ENCODE assay signal across 12 cellular contexts in the genomic region with DNA sequence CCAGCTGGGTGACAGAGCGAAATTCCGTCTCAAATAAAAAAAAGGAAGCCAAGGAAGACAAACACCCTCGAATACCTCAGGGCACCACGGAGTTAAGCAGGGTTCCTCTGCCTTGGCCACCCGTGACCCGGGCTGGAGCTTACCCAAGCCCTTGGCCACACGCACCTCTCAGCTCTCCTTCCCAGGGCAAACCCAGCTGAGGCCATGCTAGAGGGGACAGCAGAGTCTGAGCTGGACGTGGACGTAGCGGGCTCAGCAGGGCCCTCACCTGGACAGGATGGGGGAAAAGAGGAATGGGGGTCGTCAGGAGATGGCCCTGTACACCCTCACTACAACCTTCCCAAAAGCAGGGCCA. TPM values are rescaled to one million over a fixed set of nuclear protein-coding genes. Genes with fewer than 3 reads are reported as not detected.
DNase-seq lines count a peak whose midpoint lies in the region; ATAC-seq and TF ChIP-seq lines count a peak whose summit lies in the region.
"Had no signal": no experiment of that assay in that cellular context is flagged by ENCODE, and none has a peak within 500 bp of the region (broad histone marks: within the 10 kb centered on the region; RNA-seq: fewer than 3 reads in every experiment).

No MANE protein-coding gene starts in this region.

- peaks cover 53% of the 10 kb centered on the region for H3K36me3 Mint-ChIP-seq in activated T-cell treated with anti-CD3 and anti-CD28 coated beads, Interleukin-2, amount 50 U/mL, for 24 hours (ENCODE audit: low read depth)
- peaks cover 4 to 24% (median 8%) of the 10 kb centered on the region in 5 donors for H3K36me3 Mint-ChIP-seq in naive thymus-derived CD4-positive, alpha-beta T cell
- H3K36me3 Mint-ChIP-seq in activated CD4-positive, alpha-beta memory T cell treated with anti-CD3 and anti-CD28 coated beads for 36 hours = peaks cover 19% of the 10 kb centered on the region

- H3K27me3 ChIP-seq in naive thymus-derived CD4-positive, alpha-beta T cell (ENCODE audit: control insufficient read depth in 2 of 2, insufficient read depth in 2 of 2, low read length in 2 of 2) = no peaks in the 10 kb centered on the region
- no peaks in the 10 kb centered on the region for H3K27me3 ChIP-seq in transverse colon

- peak; percentile 30 for DNase-seq in activated T-cell treated with anti-CD3 and anti-CD28 coated beads, Interleukin-2, amount 50 U/mL, for 1 hour
- no peak for DNase-seq in activated T-cell treated with anti-CD3 and anti-CD28 coated beads, Interleukin-2, amount 50 U/mL, for 24 hours
- no peak for DNase-seq in epithelial cell of prostate (ENCODE audit: low read depth, low spot score)
- DNase-seq in naive thymus-derived CD4-positive, alpha-beta T cell = peak in 4 of 9 donors; percentile 7 to 29 (median 16)
- DNase-seq in transverse colon = no peak
- DNase-seq in activated CD4-positive, alpha-beta memory T cell treated with anti-CD3 and anti-CD28 coated beads for 36 hours = no peak
- DNase-seq in activated CD4-positive, CD25-positive, alpha-beta regulatory T cell treated with anti-CD3 and anti-CD28 coated beads, Interleukin-2, amount 50 U/mL, for 72 hours = no peak
- no peak for DNase-seq in COLO668 (lab: John Stamatoyannopoulos, UW; ENCODE audit: unreplicated experiment)

- H3K4me1 ChIP-seq in naive thymus-derived CD4-positive, alpha-beta T cell (ENCODE audit: control insufficient read depth in 2 of 2, insufficient read depth in 2 of 2, low read length in 2 of 2) = peaks cover 8 to 17% of the 10 kb centered on the region in 2 donors
- peaks cover 7 to 27% (median 19%) of the 10 kb centered on the region in 4 donors for H3K4me1 ChIP-seq in transverse colon

- POLR2A ChIA-PET in naive thymus-derived CD4-positive, alpha-beta T cell (lab: Charles Lee) = interaction anchor here (1.2 to 6.2 kb wide), 12 partner anchors 13 to 155 kb away, joined by 3 to 136 read pairs (median 18); partner anchors contain the start of genes ALOXE3, CTC1, HES7 and PER1
- POLR2A ChIA-PET in activated CD4-positive, alpha-beta memory T cell treated with anti-CD3 and anti-CD28 coated beads for 36 hours (lab: Charles Lee) = interaction anchor here (1.2 to 3.8 kb wide), 5 partner anchors 12 to 48 kb away, joined by 3 to 34 read pairs (median 4); partner anchors contain the start of gene PER1

- no peaks in the 10 kb centered on the region for H3K27me3 Mint-ChIP-seq in activated T-cell treated with anti-CD3 and anti-CD28 coated beads, Interleukin-2, amount 50 U/mL, for 24 hours
- peaks cover 0 to 8% (median 0%) of the 10 kb centered on the region in 5 donors for H3K27me3 Mint-ChIP-seq in naive thymus-derived CD4-positive, alpha-beta T cell
- peaks cover 1% of the 10 kb centered on the region for H3K27me3 Mint-ChIP-seq in activated CD4-positive, alpha-beta memory T cell treated with anti-CD3 and anti-CD28 coated beads for 36 hours

- in situ Hi-C loops in transverse colon (cut with MboI; ENCODE audit: low pct_ligation_motif_present in 1 of 4, low pct_unique_long_range_greater_than_20kb in 1 of 4, low sequenced_read_pairs in 3 of 4) = loop anchor here in 1 of 4 donors (25.0 kb wide), 1 partner anchor 903 kb away; the partner anchor contains the start of genes DVL2, GABARAP and PHF23

- intact Hi-C loops in naive thymus-derived CD4-positive, alpha-beta T cell (cut with micrococcal nuclease) = no loop called here
- intact Hi-C loops in transverse colon (cut with DNase I; ENCODE audit: low total_unique reads) = no loop called here
- intact Hi-C loops in activated CD4-positive, alpha-beta memory T cell treated with anti-CD3 and anti-CD28 coated beads for 36 hours (cut with micrococcal nuclease) = no loop called here

- H3K9me3 ChIP-seq in naive thymus-derived CD4-positive, alpha-beta T cell (ENCODE audit: control insufficient read depth in 2 of 3, low read length in 3 of 3) = no peaks in the 10 kb centered on the region
- H3K9me3 ChIP-seq in transverse colon = no peaks in the 10 kb centered on the region

- no peak for TF ChIP-seq EP300 in transverse colon (IDR thresholded peaks at IDR 0.05; ENCODE audit: low read depth)

- H3K4me3 Mint-ChIP-seq in activated T-cell treated with anti-CD3 and anti-CD28 coated beads, Interleukin-2, amount 50 U/mL, for 24 hours = no peak overlapping the region
- peak overlapping the region in 2 of 10 donors; percentile 16 to 27 for H3K4me3 Mint-ChIP-seq in naive thymus-derived CD4-positive, alpha-beta T cell
- H3K4me3 Mint-ChIP-seq in activated CD4-positive, alpha-beta memory T cell treated with anti-CD3 and anti-CD28 coated beads for 36 hours = no peak overlapping the region
- H3K4me3 Mint-ChIP-seq: activated CD8-positive, alpha-beta T cell treated with anti-CD3 and anti-CD28 coated beads for 36 hours; activated naive CD4-positive, alpha-beta T cell treated with anti-CD3 and anti-CD28 coated beads, Interleukin-2, amount 10 ng/mL, durations not matched to agents 7 days and 5 days had no signal

- H3K9me3 Mint-ChIP-seq in activated T-cell treated with anti-CD3 and anti-CD28 coated beads, Interleukin-2, amount 50 U/mL, for 24 hours = no peaks in the 10 kb centered on the region
- peaks cover 0 to 22% (median 0%) of the 10 kb centered on the region in 11 donors for H3K9me3 Mint-ChIP-seq in naive thymus-derived CD4-positive, alpha-beta T cell
- H3K9me3 Mint-ChIP-seq in activated CD4-positive, alpha-beta memory T cell treated with anti-CD3 and anti-CD28 coated beads for 36 hours = no peaks in the 10 kb centered on the region
- H3K9me3 Mint-ChIP-seq: activated CD8-positive, alpha-beta T cell treated with anti-CD3 and anti-CD28 coated beads for 36 hours; activated naive CD4-positive, alpha-beta T cell treated with anti-CD3 and anti-CD28 coated beads, Interleukin-2, amount 10 ng/mL, durations not matched to agents 7 days and 5 days had no signal

- no peak for TF ChIP-seq POLR2A in transverse colon (IDR thresholded peaks at IDR 0.05)

- peaks cover 0 to 49% (median 7%) of the 10 kb centered on the region in 3 experiments for H3K36me3 ChIP-seq in naive thymus-derived CD4-positive, alpha-beta T cell (ENCODE audit: control insufficient read depth in 2 of 3, insufficient read depth in 3 of 3, low read length in 3 of 3)
- H3K36me3 ChIP-seq in transverse colon = peaks cover 0 to 53% (median 25%) of the 10 kb centered on the region in 4 donors

- no peak overlapping the region for H3K27ac Mint-ChIP-seq in activated T-cell treated with anti-CD3 and anti-CD28 coated beads, Interleukin-2, amount 50 U/mL, for 24 hours
- H3K27ac Mint-ChIP-seq in naive thymus-derived CD4-positive, alpha-beta T cell = peak overlapping the region in 1 of 9 donors; percentile 59
- no peak overlapping the region for H3K27ac Mint-ChIP-seq in activated CD4-positive, alpha-beta memory T cell treated with anti-CD3 and anti-CD28 coated beads for 36 hours
- H3K27ac Mint-ChIP-seq: activated naive CD4-positive, alpha-beta T cell treated with anti-CD3 and anti-CD28 coated beads, Interleukin-2, amount 10 ng/mL, durations not matched to agents 7 days and 5 days had no signal

- no peaks in the 10 kb centered on the region for H3K4me1 Mint-ChIP-seq in activated T-cell treated with anti-CD3 and anti-CD28 coated beads, Interleukin-2, amount 50 U/mL, for 24 hours (ENCODE audit: low read depth)
- peaks cover 0 to 5% (median 0%) of the 10 kb centered on the region in 7 donors for H3K4me1 Mint-ChIP-seq in naive thymus-derived CD4-positive, alpha-beta T cell
- H3K4me1 Mint-ChIP-seq in activated CD4-positive, alpha-beta memory T cell treated with anti-CD3 and anti-CD28 coated beads for 36 hours (ENCODE audit: low read depth) = peaks cover 2% of the 10 kb centered on the region

- 87% methylated on average over 11 of the region's 11 CpGs; no CpG with 5 or more reads in 1 of the 2 donors for WGBS in transverse colon (ENCODE audit: low coverage in 1 of 2), 2 donors

- ATAC-seq in naive thymus-derived CD4-positive, alpha-beta T cell = no peak

- peak overlapping the region; percentile 78 for H3K27ac ChIP-seq in epithelial cell of prostate
- peak overlapping the region; percentile 2 for H3K27ac ChIP-seq in naive thymus-derived CD4-positive, alpha-beta T cell (ENCODE audit: low read depth, low read length)
- peak overlapping the region; percentile 86 to 93 (median 90) for H3K27ac ChIP-seq in transverse colon

- CTCF ChIA-PET in naive thymus-derived CD4-positive, alpha-beta T cell (lab: Charles Lee) = interaction anchor here (1.1 to 4.0 kb wide), 10 partner anchors 11 to 161 kb away, joined by 3 to 26 read pairs (median 13); partner anchors contain the start of gene ALOXE3
- CTCF ChIA-PET in activated CD4-positive, alpha-beta memory T cell treated with anti-CD3 and anti-CD28 coated beads for 36 hours (lab: Charles Lee) = interaction anchor here (0.8 to 4.6 kb wide), 12 partner anchors 10 to 79 kb away, joined by 3 to 37 read pairs (median 8); partner anchors contain the start of gene HES7

- TF ChIP-seq CTCF in transverse colon (IDR thresholded peaks at IDR 0.05) = no peak

- no peak overlapping the region for H3K4me3 ChIP-seq in naive thymus-derived CD4-positive, alpha-beta T cell (ENCODE audit: low read length)
- no peak overlapping the region for H3K4me3 ChIP-seq in transverse colon

RNA-seq across cellular contexts. Expression of gene PER1, which starts 12.2 kb away (rescaled TPM):
- 1,000 to 10,000 TPM in 2 of 5 experiments, 10 to 100 TPM in 3; 40.1 to 1,786 (median 95.0) TPM for total RNA-seq in naive thymus-derived CD4-positive, alpha-beta T cell
- 10 to 100 TPM in 1 of 2 donors, 1 to 10 TPM in 1; 7.9 to 12.1 TPM for polyA plus RNA-seq in naive thymus-derived CD4-positive, alpha-beta T cell
- total RNA-seq in transverse colon = 100 to 1,000 TPM in 2 of 4 donors, 10 to 100 TPM in 2; 55.9 to 211 (median 109) TPM
- total RNA-seq in activated CD4-positive, alpha-beta memory T cell treated with anti-CD3 and anti-CD28 coated beads for 36 hours = 10 to 100 TPM; 48.9 to 56.3 TPM

RNA-seq across cellular contexts. Expression of gene HES7, which starts 16.1 kb away (rescaled TPM):
- under 1 TPM; 0.22 to 0.98 (median 0.41) TPM for total RNA-seq in naive thymus-derived CD4-positive, alpha-beta T cell
- polyA plus RNA-seq in naive thymus-derived CD4-positive, alpha-beta T cell = not detected
- total RNA-seq in transverse colon = not detected
- 1 to 10 TPM; 2.5 to 2.8 TPM for total RNA-seq in activated CD4-positive, alpha-beta memory T cell treated with anti-CD3 and anti-CD28 coated beads for 36 hours
- total RNA-seq: IMR-90 had no signal

RNA-seq across cellular contexts. Expression of gene ALOXE3, which starts 21.7 kb away (rescaled TPM):
- 1 to 10 TPM in 1 of 5 experiments, under 1 TPM in 3, not detected in 1; 0.22 to 1.6 (median 0.75) TPM for total RNA-seq in naive thymus-derived CD4-positive, alpha-beta T cell
- 1 to 10 TPM in 1 of 2 donors, under 1 TPM in 1; 0.11 to 1.6 TPM for polyA plus RNA-seq in naive thymus-derived CD4-positive, alpha-beta T cell
- total RNA-seq in transverse colon = under 1 TPM in 1 of 4 donors, not detected in 3; 0.79 TPM
- under 1 TPM; 0.12 TPM for total RNA-seq in activated CD4-positive, alpha-beta memory T cell treated with anti-CD3 and anti-CD28 coated beads for 36 hours
- total RNA-seq: A673 had no signal

RNA-seq across cellular contexts. Expression of gene VAMP2, which starts 22.7 kb away (rescaled TPM):
- total RNA-seq in naive thymus-derived CD4-positive, alpha-beta T cell = 100 to 1,000 TPM in 4 of 5 experiments, 10 to 100 TPM in 1; 87.1 to 256 (median 210) TPM
- polyA plus RNA-seq in naive thymus-derived CD4-positive, alpha-beta T cell = 10 to 100 TPM; 75.0 to 75.1 TPM
- total RNA-seq in transverse colon = 10 to 100 TPM; 20.9 to 49.4 (median 30.1) TPM
- total RNA-seq in activated CD4-positive, alpha-beta memory T cell treated with anti-CD3 and anti-CD28 coated beads for 36 hours = 10 to 100 TPM; 30.1 to 30.4 TPM

RNA-seq across cellular contexts. Expression of gene TMEM107, which starts 36.1 kb away (rescaled TPM):
- 10 to 100 TPM; 23.1 to 49.7 (median 26.5) TPM for total RNA-seq in naive thymus-derived CD4-positive, alpha-beta T cell
- 10 to 100 TPM; 40.4 to 45.9 TPM for polyA plus RNA-seq in naive thymus-derived CD4-positive, alpha-beta T cell
- total RNA-seq in transverse colon = 10 to 100 TPM in 2 of 4 donors, 1 to 10 TPM in 2; 1.5 to 74.6 (median 18.3) TPM
- 10 to 100 TPM; 32.6 to 35.3 TPM for total RNA-seq in activated CD4-positive, alpha-beta memory T cell treated with anti-CD3 and anti-CD28 coated beads for 36 hours

Comparison
In these comparisons a context has a peak if more than half of its experiments do, and no peak if none do; other contexts are left out.
1. H3K27ac ChIP-seq: peak in every context shown above with its lines; median percentile 90 in transverse colon; 78 in epithelial cell of prostate; 2 in naive thymus-derived CD4-positive, alpha-beta T cell.